In the genomic region with DNA sequence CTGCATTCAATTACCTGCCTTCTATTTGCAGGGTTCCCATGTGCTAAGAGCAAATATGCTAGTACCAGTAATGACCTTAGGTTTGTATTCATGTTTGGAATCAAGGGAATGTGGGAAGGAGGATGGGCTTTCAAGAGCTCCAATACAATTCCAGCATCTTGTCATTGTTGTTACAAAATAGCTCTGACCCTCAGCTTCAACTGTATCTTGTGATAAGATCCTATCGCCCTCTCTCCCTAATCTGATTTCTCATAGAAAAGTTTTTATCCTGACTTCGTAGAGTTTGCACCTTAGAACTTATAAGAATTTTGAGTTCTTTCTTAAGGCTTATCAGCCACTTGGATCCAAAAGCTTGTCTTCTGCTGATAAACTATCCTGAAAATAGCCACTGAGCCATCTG, we compare ENCODE assay signal across 6 cellular contexts.
"Had no signal": no experiment of that assay in that cellular context is flagged by ENCODE, and none has a peak within 500 bp of the region (broad histone marks: within the 10 kb centered on the region; RNA-seq: fewer than 3 reads in every experiment).

No MANE protein-coding gene starts in this region.

- ATAC-seq: HepG2, K562 had no signal

- H3K27ac Mint-ChIP-seq: IgD-negative memory B cell had no signal

- H3K36me3 Mint-ChIP-seq: IgD-negative memory B cell had no signal

- H3K27ac ChIP-seq: HL-60 had no signal

- DNase-seq: IMR-90, KBM-7 had no signal

- H3K4me3 ChIP-seq: K562 had no signal
